Comparison of ENCODE assay signal across 8 cellular contexts in genomic region chr2:26942543-26943295, GRCh38. TPM values are rescaled to one million over a fixed set of nuclear protein-coding genes. Genes with fewer than 3 reads are reported as not detected.
DNase-seq lines count a peak whose midpoint lies in the region; ATAC-seq and TF ChIP-seq lines count a peak whose summit lies in the region.

No MANE protein-coding gene starts in this region.

- H3K27me3 ChIP-seq in adrenal gland (peaks cover 10% of the 10 kb centered on the region), right cardiac atrium (ENCODE audit: control insufficient read depth, insufficient read depth) (no peaks in the 10 kb centered on the region)

- intact Hi-C loops in adrenal gland (cut with DNase I) = loop anchor here (2.0 kb wide), 1 partner anchor 96 kb away; no protein-coding TSS in a partner anchor
- intact Hi-C loops in right cardiac atrium (cut with DNase I) = loop anchor here (2.0 to 5.0 kb wide), 2 partner anchors 95 to 96 kb away; partner anchors contain the start of gene DPYSL5 (in 3 of the 4)

- H3K9me3 ChIP-seq in adrenal gland (replicated peaks in 1 of 3) (no peaks in the 10 kb centered on the region), right cardiac atrium (ENCODE audit: control insufficient read depth, low read length) (no peaks in the 10 kb centered on the region)

- H3K4me3 ChIP-seq in adrenal gland = no peak overlapping the region
- H3K4me3 ChIP-seq in right cardiac atrium (ENCODE audit: low read length) = no peak overlapping the region

- 19 to 35% (median 29%) methylated on average over 23 to 28 of the region's 28 CpGs for WGBS in adrenal gland, 4 donors
- WGBS in right cardiac atrium = 24% methylated on average over 28 of the region's 28 CpGs

- no peaks in the 10 kb centered on the region for H3K4me1 ChIP-seq in adrenal gland (replicated peaks in 1 of 2)
- H3K4me1 ChIP-seq in right cardiac atrium (ENCODE audit: control insufficient read depth, insufficient read depth, low read length) = no peaks in the 10 kb centered on the region

- DNase-seq in DMS153 (lab: John Stamatoyannopoulos, UW) = peak; percentile 10
- peak; percentile 79 for DNase-seq in HuH-7.5 (ENCODE audit: low spot score)
- DNase-seq in SKM-1 treated with dmso at 0.1 percent for 144 hours (lab: John Stamatoyannopoulos, UW; ENCODE audit: unreplicated experiment) = peak; percentile 61
- peak; percentile 50 to 89 (median 73) for DNase-seq in adrenal gland
- DNase-seq in right cardiac atrium = peak; percentile 62 to 86 (median 74)
- peak; percentile 87 for DNase-seq in retina
- DNase-seq in NCI-H446 treated with DMSO at 0.1 percent for 48 hours (lab: John Stamatoyannopoulos, UW) = no peak

- ATAC-seq in right cardiac atrium = peak in 1 of 2 donors; percentile 40
- no peak for ATAC-seq in GM21360 (IDR thresholded peaks at IDR 0.05; ENCODE audit: unreplicated experiment)

- H3K36me3 ChIP-seq in adrenal gland (replicated peaks in 1 of 2) = no peaks in the 10 kb centered on the region

- H3K27ac ChIP-seq in adrenal gland = no peak overlapping the region
- no peak overlapping the region for H3K27ac ChIP-seq in right cardiac atrium (ENCODE audit: low read length)

- TF ChIP-seq CTCF in adrenal gland (IDR thresholded peaks at IDR 0.05) = peak; percentile 52 to 87 (median 74)

- TF ChIP-seq POLR2A in adrenal gland (IDR thresholded peaks at IDR 0.05) = no peak

RNA-seq across cellular contexts. Expression of gene MAPRE3, which starts 27.7 kb away (rescaled TPM):
- total RNA-seq in adrenal gland (10 to 100 TPM; 11.0 to 27.9 (median 16.7) TPM), right cardiac atrium (10 to 100 TPM; 43.6 to 58.8 (median 49.9) TPM)
- polyA plus RNA-seq in adrenal gland (10 to 100 TPM; 26.5 to 73.0 (median 30.5) TPM), right cardiac atrium (85.1 TPM)
